ENCODE assay signal across 1 cellular context in the genomic region with DNA sequence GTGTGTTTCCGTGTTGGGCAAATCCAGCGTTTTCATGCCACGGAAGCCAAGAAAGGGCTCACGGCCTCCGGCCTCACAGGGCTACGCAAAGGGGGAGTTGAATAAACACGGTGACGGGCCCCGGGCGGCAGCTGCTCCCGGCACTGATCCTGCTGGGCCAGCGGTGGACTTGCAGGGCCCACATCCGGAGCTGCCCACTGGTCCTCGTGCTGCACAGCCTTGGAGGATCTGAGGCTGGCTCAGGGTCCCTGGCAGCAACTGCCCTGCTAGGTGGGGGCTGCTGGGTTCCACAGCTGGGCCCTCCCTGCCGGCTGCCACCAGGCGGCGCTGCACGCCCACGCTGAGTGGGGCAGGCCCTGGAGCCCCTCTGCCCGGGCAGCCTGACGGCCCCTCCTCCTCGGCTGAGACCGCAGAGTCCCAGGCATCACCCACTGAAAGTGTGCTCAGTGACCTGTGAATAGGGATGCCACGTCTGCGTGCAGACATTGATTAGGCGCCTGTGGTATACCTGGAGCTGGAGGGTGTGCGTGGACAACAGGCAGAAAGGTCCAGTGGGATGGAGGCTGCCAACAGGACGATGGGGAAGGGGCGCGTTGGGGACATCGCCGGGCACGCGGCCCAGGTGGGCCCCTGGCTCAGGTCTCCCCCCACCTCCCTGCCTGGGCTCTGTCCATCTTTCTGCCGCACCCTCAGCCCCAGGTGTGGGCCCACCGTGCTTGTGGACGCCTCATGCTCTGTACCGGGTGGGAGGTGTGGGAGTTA.
TF ChIP-seq lines count a peak whose summit lies in the region.

No MANE protein-coding gene starts in this region.

TF ChIP-seq in HepG2, 621 proteins besides CTCF, POLR2A, EP300 and RAD21 (continued from another document and continues in another):
- TF ChIP-seq, protein P1, sequence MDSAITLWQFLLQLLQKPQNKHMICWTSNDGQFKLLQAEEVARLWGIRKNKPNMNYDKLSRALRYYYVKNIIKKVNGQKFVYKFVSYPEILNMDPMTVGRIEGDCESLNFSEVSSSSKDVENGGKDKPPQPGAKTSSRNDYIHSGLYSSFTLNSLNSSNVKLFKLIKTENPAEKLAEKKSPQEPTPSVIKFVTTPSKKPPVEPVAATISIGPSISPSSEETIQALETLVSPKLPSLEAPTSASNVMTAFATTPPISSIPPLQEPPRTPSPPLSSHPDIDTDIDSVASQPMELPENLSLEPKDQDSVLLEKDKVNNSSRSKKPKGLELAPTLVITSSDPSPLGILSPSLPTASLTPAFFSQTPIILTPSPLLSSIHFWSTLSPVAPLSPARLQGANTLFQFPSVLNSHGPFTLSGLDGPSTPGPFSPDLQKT (CRISPR knock-in tag; IDR thresholded peaks at IDR 0.05; ENCODE audit: borderline replicate concordance) = no peak
- peak; percentile 67 for TF ChIP-seq TBX2 (CRISPR knock-in tag; IDR thresholded peaks at IDR 0.05; ENCODE audit: borderline replicate concordance)
- TF ChIP-seq, protein P2, sequence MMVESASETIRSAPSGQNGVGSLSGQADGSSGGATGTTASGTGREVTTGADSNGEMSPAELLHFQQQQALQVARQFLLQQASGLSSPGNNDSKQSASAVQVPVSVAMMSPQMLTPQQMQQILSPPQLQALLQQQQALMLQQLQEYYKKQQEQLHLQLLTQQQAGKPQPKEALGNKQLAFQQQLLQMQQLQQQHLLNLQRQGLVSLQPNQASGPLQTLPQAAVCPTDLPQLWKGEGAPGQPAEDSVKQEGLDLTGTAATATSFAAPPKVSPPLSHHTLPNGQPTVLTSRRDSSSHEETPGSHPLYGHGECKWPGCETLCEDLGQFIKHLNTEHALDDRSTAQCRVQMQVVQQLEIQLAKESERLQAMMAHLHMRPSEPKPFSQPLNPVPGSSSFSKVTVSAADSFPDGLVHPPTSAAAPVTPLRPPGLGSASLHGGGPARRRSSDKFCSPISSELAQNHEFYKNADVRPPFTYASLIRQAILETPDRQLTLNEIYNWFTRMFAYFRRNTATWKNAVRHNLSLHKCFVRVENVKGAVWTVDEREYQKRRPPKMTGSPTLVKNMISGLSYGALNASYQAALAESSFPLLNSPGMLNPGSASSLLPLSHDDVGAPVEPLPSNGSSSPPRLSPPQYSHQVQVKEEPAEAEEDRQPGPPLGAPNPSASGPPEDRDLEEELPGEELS (CRISPR knock-in tag; IDR thresholded peaks at IDR 0.05) = 0 out of 2 replicates have a peak, but pooled peaks have one; percentile 7
- TF ChIP-seq, protein P3, sequence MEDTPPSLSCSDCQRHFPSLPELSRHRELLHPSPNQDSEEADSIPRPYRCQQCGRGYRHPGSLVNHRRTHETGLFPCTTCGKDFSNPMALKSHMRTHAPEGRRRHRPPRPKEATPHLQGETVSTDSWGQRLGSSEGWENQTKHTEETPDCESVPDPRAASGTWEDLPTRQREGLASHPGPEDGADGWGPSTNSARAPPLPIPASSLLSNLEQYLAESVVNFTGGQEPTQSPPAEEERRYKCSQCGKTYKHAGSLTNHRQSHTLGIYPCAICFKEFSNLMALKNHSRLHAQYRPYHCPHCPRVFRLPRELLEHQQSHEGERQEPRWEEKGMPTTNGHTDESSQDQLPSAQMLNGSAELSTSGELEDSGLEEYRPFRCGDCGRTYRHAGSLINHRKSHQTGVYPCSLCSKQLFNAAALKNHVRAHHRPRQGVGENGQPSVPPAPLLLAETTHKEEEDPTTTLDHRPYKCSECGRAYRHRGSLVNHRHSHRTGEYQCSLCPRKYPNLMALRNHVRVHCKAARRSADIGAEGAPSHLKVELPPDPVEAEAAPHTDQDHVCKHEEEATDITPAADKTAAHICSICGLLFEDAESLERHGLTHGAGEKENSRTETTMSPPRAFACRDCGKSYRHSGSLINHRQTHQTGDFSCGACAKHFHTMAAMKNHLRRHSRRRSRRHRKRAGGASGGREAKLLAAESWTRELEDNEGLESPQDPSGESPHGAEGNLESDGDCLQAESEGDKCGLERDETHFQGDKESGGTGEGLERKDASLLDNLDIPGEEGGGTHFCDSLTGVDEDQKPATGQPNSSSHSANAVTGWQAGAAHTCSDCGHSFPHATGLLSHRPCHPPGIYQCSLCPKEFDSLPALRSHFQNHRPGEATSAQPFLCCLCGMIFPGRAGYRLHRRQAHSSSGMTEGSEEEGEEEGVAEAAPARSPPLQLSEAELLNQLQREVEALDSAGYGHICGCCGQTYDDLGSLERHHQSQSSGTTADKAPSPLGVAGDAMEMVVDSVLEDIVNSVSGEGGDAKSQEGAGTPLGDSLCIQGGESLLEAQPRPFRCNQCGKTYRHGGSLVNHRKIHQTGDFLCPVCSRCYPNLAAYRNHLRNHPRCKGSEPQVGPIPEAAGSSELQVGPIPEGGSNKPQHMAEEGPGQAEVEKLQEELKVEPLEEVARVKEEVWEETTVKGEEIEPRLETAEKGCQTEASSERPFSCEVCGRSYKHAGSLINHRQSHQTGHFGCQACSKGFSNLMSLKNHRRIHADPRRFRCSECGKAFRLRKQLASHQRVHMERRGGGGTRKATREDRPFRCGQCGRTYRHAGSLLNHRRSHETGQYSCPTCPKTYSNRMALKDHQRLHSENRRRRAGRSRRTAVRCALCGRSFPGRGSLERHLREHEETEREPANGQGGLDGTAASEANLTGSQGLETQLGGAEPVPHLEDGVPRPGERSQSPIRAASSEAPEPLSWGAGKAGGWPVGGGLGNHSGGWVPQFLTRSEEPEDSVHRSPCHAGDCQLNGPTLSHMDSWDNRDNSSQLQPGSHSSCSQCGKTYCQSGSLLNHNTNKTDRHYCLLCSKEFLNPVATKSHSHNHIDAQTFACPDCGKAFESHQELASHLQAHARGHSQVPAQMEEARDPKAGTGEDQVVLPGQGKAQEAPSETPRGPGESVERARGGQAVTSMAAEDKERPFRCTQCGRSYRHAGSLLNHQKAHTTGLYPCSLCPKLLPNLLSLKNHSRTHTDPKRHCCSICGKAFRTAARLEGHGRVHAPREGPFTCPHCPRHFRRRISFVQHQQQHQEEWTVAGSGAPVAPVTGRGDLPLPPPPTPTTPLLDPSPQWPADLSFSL (CRISPR knock-in tag; IDR thresholded peaks at IDR 0.05) = no peak
- peak; percentile 81 for TF ChIP-seq STAG1 (CRISPR knock-in tag; IDR thresholded peaks at IDR 0.05)
- TF ChIP-seq, protein P4, sequence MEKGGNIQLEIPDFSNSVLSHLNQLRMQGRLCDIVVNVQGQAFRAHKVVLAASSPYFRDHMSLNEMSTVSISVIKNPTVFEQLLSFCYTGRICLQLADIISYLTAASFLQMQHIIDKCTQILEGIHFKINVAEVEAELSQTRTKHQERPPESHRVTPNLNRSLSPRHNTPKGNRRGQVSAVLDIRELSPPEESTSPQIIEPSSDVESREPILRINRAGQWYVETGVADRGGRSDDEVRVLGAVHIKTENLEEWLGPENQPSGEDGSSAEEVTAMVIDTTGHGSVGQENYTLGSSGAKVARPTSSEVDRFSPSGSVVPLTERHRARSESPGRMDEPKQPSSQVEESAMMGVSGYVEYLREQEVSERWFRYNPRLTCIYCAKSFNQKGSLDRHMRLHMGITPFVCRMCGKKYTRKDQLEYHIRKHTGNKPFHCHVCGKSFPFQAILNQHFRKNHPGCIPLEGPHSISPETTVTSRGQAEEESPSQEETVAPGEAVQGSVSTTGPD (CRISPR knock-in tag; IDR thresholded peaks at IDR 0.05) = no peak
- TF ChIP-seq KLF13 (CRISPR knock-in tag; IDR thresholded peaks at IDR 0.05) = peak; percentile 6; the same call in 1 of the 2 replicates
- TF ChIP-seq, protein P5, sequence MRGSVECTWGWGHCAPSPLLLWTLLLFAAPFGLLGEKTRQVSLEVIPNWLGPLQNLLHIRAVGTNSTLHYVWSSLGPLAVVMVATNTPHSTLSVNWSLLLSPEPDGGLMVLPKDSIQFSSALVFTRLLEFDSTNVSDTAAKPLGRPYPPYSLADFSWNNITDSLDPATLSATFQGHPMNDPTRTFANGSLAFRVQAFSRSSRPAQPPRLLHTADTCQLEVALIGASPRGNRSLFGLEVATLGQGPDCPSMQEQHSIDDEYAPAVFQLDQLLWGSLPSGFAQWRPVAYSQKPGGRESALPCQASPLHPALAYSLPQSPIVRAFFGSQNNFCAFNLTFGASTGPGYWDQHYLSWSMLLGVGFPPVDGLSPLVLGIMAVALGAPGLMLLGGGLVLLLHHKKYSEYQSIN (CRISPR knock-in tag; IDR thresholded peaks at IDR 0.05; ENCODE audit: borderline replicate concordance) = no peak
- TF ChIP-seq ZNF614 (CRISPR knock-in tag; IDR thresholded peaks at IDR 0.05; ENCODE audit: borderline replicate concordance) = peak; percentile 51; the same call in 1 of the 2 replicates
- TF ChIP-seq ZNF775 (CRISPR knock-in tag; IDR thresholded peaks at IDR 0.05; ENCODE audit: borderline replicate concordance) = no peak
- TF ChIP-seq TOE1 (CRISPR knock-in tag; IDR thresholded peaks at IDR 0.05) = no peak
- TF ChIP-seq, protein P6, sequence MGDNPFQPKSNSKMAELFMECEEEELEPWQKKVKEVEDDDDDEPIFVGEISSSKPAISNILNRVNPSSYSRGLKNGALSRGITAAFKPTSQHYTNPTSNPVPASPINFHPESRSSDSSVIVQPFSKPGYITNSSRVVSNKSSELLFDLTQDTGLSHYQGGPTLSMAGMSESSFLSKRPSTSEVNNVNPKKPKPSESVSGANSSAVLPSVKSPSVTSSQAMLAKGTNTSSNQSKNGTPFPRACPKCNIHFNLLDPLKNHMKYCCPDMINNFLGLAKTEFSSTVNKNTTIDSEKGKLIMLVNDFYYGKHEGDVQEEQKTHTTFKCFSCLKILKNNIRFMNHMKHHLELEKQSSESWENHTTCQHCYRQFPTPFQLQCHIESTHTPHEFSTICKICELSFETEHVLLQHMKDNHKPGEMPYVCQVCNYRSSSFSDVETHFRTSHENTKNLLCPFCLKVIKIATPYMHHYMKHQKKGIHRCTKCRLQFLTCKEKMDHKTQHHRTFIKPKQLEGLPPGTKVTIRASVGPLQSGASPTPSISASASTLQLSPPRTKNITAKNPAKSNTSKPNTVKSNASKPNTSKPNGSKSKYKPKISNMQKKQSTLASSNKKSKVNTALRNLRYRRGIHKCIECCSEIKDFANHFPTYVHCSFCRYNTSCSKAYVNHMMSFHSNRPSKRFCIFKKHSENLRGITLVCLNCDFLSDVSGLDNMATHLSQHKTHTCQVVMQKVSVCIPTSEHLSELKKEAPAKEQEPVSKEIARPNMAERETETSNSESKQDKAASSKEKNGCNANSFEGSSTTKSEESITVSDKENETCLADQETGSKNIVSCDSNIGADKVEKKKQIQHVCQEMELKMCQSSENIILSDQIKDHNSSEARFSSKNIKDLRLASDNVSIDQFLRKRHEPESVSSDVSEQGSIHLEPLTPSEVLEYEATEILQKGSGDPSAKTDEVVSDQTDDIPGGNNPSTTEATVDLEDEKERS (CRISPR knock-in tag; IDR thresholded peaks at IDR 0.05) = no peak
- TF ChIP-seq ZNF143 (CRISPR knock-in tag; IDR thresholded peaks at IDR 0.05) = no peak
- peak; percentile 60; the same call in 1 of the 2 replicates for TF ChIP-seq MXD4 (CRISPR knock-in tag; IDR thresholded peaks at IDR 0.05)
- TF ChIP-seq HDAC6 (IDR thresholded peaks at IDR 0.05; ENCODE audit: low read depth, low read length) = no peak
- TF ChIP-seq KAT8 (CRISPR knock-in tag; IDR thresholded peaks at IDR 0.05) = peak; percentile 47; the same call in 1 of the 2 replicates
- no peak for TF ChIP-seq ZNF552 (CRISPR knock-in tag; IDR thresholded peaks at IDR 0.05; ENCODE audit: borderline replicate concordance)
- TF ChIP-seq, protein P7, sequence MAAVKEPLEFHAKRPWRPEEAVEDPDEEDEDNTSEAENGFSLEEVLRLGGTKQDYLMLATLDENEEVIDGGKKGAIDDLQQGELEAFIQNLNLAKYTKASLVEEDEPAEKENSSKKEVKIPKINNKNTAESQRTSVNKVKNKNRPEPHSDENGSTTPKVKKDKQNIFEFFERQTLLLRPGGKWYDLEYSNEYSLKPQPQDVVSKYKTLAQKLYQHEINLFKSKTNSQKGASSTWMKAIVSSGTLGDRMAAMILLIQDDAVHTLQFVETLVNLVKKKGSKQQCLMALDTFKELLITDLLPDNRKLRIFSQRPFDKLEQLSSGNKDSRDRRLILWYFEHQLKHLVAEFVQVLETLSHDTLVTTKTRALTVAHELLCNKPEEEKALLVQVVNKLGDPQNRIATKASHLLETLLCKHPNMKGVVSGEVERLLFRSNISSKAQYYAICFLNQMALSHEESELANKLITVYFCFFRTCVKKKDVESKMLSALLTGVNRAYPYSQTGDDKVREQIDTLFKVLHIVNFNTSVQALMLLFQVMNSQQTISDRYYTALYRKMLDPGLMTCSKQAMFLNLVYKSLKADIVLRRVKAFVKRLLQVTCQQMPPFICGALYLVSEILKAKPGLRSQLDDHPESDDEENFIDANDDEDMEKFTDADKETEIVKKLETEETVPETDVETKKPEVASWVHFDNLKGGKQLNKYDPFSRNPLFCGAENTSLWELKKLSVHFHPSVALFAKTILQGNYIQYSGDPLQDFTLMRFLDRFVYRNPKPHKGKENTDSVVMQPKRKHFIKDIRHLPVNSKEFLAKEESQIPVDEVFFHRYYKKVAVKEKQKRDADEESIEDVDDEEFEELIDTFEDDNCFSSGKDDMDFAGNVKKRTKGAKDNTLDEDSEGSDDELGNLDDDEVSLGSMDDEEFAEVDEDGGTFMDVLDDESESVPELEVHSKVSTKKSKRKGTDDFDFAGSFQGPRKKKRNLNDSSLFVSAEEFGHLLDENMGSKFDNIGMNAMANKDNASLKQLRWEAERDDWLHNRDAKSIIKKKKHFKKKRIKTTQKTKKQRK (IDR thresholded peaks at IDR 0.05; ENCODE audit: low read length) = no peak
- TF ChIP-seq SP1 (IDR thresholded peaks at IDR 0.05) = no peak
- peak; percentile 56; the same call in 1 of the 2 replicates for TF ChIP-seq SP1 (CRISPR knock-in tag; IDR thresholded peaks at IDR 0.05)
- peak; percentile 80; the same call in 1 of the 2 replicates for TF ChIP-seq SALL2 (CRISPR knock-in tag; IDR thresholded peaks at IDR 0.05)
- peak; percentile 66; the same call in 1 of the 2 replicates for TF ChIP-seq HES4 (CRISPR knock-in tag; IDR thresholded peaks at IDR 0.05; ENCODE audit: borderline replicate concordance)
- TF ChIP-seq SRSF9 (IDR thresholded peaks at IDR 0.05; ENCODE audit: borderline replicate concordance, insufficient read depth, low read depth, low read length, poor library complexity, severe bottlenecking) = no peak
- TF ChIP-seq ZFP37 (CRISPR knock-in tag; IDR thresholded peaks at IDR 0.05; ENCODE audit: borderline replicate concordance) = no peak
- no peak for TF ChIP-seq FIP1L1 (IDR thresholded peaks at IDR 0.05; ENCODE audit: borderline replicate concordance, insufficient read depth, low read depth, low read length)
- TF ChIP-seq, protein P8, sequence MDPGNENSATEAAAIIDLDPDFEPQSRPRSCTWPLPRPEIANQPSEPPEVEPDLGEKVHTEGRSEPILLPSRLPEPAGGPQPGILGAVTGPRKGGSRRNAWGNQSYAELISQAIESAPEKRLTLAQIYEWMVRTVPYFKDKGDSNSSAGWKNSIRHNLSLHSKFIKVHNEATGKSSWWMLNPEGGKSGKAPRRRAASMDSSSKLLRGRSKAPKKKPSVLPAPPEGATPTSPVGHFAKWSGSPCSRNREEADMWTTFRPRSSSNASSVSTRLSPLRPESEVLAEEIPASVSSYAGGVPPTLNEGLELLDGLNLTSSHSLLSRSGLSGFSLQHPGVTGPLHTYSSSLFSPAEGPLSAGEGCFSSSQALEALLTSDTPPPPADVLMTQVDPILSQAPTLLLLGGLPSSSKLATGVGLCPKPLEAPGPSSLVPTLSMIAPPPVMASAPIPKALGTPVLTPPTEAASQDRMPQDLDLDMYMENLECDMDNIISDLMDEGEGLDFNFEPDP (CRISPR knock-in tag; conservative IDR thresholded peaks at IDR 0.05) = no peak
- TF ChIP-seq MYC (CRISPR knock-in tag; IDR thresholded peaks at IDR 0.05; ENCODE audit: borderline replicate concordance) = peak; percentile 57; the same call in 1 of the 2 replicates
- no peak for TF ChIP-seq ZFP62 (CRISPR knock-in tag; IDR thresholded peaks at IDR 0.05)
- TF ChIP-seq, protein P9, sequence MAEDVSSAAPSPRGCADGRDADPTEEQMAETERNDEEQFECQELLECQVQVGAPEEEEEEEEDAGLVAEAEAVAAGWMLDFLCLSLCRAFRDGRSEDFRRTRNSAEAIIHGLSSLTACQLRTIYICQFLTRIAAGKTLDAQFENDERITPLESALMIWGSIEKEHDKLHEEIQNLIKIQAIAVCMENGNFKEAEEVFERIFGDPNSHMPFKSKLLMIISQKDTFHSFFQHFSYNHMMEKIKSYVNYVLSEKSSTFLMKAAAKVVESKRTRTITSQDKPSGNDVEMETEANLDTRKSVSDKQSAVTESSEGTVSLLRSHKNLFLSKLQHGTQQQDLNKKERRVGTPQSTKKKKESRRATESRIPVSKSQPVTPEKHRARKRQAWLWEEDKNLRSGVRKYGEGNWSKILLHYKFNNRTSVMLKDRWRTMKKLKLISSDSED (CRISPR knock-in tag; IDR thresholded peaks at IDR 0.05) = no peak
